Comparison of ENCODE assay signal across 1 cellular context in genomic region chr11:8688414-8689362, GRCh38.
TF ChIP-seq lines count a peak whose summit lies in the region.

No MANE protein-coding gene starts in this region.

TF ChIP-seq in HepG2, 621 proteins besides CTCF, POLR2A, EP300 and RAD21 (continued from another document and continues in another):
- TF ChIP-seq ZNF407 (CRISPR knock-in tag; IDR thresholded peaks at IDR 0.05; ENCODE audit: not compliant biosample characterization), result peak; percentile 58
- TF ChIP-seq ZNF572 (CRISPR knock-in tag; IDR thresholded peaks at IDR 0.05), result no peak
- TF ChIP-seq ZNF619 (CRISPR knock-in tag; IDR thresholded peaks at IDR 0.05), result peak; percentile 63; the same call in 1 of the 2 replicates
- no peak for TF ChIP-seq ZNF30 (CRISPR knock-in tag; IDR thresholded peaks at IDR 0.05)
- no peak for TF ChIP-seq ZNF720 (CRISPR knock-in tag; IDR thresholded peaks at IDR 0.05)
- TF ChIP-seq SALL1 (CRISPR knock-in tag; IDR thresholded peaks at IDR 0.05), result peak; percentile 85
- no peak for TF ChIP-seq EZH2 (conservative IDR thresholded peaks at IDR 0.05; ENCODE audit: low read depth, low read length)
- no peak; the same call in 1 of the 2 replicates for TF ChIP-seq TOE1 (CRISPR knock-in tag; IDR thresholded peaks at IDR 0.05)
- TF ChIP-seq IRF2 (CRISPR knock-in tag; IDR thresholded peaks at IDR 0.05), result peak; percentile 93; the same call in 1 of the 2 replicates
- peak; percentile 75; the same call in 1 of the 2 replicates for TF ChIP-seq E2F1 (CRISPR knock-in tag; IDR thresholded peaks at IDR 0.05)
- no peak for TF ChIP-seq TRIM24 (CRISPR knock-in tag; IDR thresholded peaks at IDR 0.05)
- TF ChIP-seq SRF (IDR thresholded peaks at IDR 0.05; ENCODE audit: low read depth, low read length), result no peak
- peak; percentile 75 for TF ChIP-seq ISL2 (CRISPR knock-in tag; IDR thresholded peaks at IDR 0.05)
- no peak; the same call in 1 of the 2 replicates for TF ChIP-seq ZNF652 (CRISPR knock-in tag; IDR thresholded peaks at IDR 0.05; ENCODE audit: borderline replicate concordance, low read depth)
- TF ChIP-seq KLF6 (CRISPR knock-in tag; IDR thresholded peaks at IDR 0.05), result no peak
- TF ChIP-seq WIZ (CRISPR knock-in tag; IDR thresholded peaks at IDR 0.05), result no peak
- peak; percentile 91 for TF ChIP-seq ZNF605 (CRISPR knock-in tag; IDR thresholded peaks at IDR 0.05)
- TF ChIP-seq HNRNPUL1 (IDR thresholded peaks at IDR 0.05; ENCODE audit: low read depth, low read length), result no peak
- no peak for TF ChIP-seq FOXA1 (IDR thresholded peaks at IDR 0.05)
- peak; percentile 58; the same call in 1 of the 2 replicates for TF ChIP-seq FOXA1 (CRISPR knock-in tag; IDR thresholded peaks at IDR 0.05)
- TF ChIP-seq TEAD3 (CRISPR knock-in tag; optimal IDR thresholded peaks at IDR 0.05; ENCODE audit: borderline replicate concordance), result peak; percentile 86
- peak; percentile 76; the same call in 1 of the 2 replicates for TF ChIP-seq KDM5B (CRISPR knock-in tag; IDR thresholded peaks at IDR 0.05; ENCODE audit: borderline replicate concordance)
- TF ChIP-seq GATAD1 (CRISPR knock-in tag; IDR thresholded peaks at IDR 0.05), result peak; percentile 93
- peak; percentile 60; the same call in 1 of the 2 replicates for TF ChIP-seq ZNF615 (CRISPR knock-in tag; IDR thresholded peaks at IDR 0.05; ENCODE audit: borderline replicate concordance)
- peak; percentile 86; the same call in 1 of the 2 replicates for TF ChIP-seq ZNF34 (CRISPR knock-in tag; IDR thresholded peaks at IDR 0.05; ENCODE audit: borderline replicate concordance)
- peak; percentile 74; the same call in 1 of the 2 replicates for TF ChIP-seq ZNF740 (CRISPR knock-in tag; IDR thresholded peaks at IDR 0.05)
- TF ChIP-seq ZNF879 (CRISPR knock-in tag; IDR thresholded peaks at IDR 0.05), result no peak
- TF ChIP-seq CC2D1A (CRISPR knock-in tag; IDR thresholded peaks at IDR 0.05), result no peak
- 0 out of 2 replicates have a peak, but pooled peaks have one; percentile 40 for TF ChIP-seq FOXM1 (CRISPR knock-in tag; IDR thresholded peaks at IDR 0.05)
- no peak; the same call in 1 of the 2 replicates for TF ChIP-seq ZNF414 (CRISPR knock-in tag; IDR thresholded peaks at IDR 0.05)
- TF ChIP-seq DRAP1 (CRISPR knock-in tag; IDR thresholded peaks at IDR 0.05), result peak; percentile 46
- peak; percentile 90 for TF ChIP-seq ZNF543 (CRISPR knock-in tag; IDR thresholded peaks at IDR 0.05)
- TF ChIP-seq EHMT2 (IDR thresholded peaks at IDR 0.05; ENCODE audit: borderline replicate concordance, low read depth, low read length), result no peak
- TF ChIP-seq TBX2 (CRISPR knock-in tag; IDR thresholded peaks at IDR 0.05; ENCODE audit: borderline replicate concordance), result peak; percentile 77
- no peak for TF ChIP-seq ZBTB44 (CRISPR knock-in tag; IDR thresholded peaks at IDR 0.05)
- no peak for TF ChIP-seq PBX2 (CRISPR knock-in tag; IDR thresholded peaks at IDR 0.05)
- TF ChIP-seq FOXO1 (CRISPR knock-in tag; IDR thresholded peaks at IDR 0.05), result peak; percentile 29; the same call in 1 of the 2 replicates
- peak; percentile 18; the same call in 1 of the 2 replicates for TF ChIP-seq RERE (CRISPR knock-in tag; IDR thresholded peaks at IDR 0.05; ENCODE audit: low read depth)
- no peak for TF ChIP-seq KDM1A (CRISPR knock-in tag; IDR thresholded peaks at IDR 0.05)
- TF ChIP-seq SNRNP70 (IDR thresholded peaks at IDR 0.05; ENCODE audit: low read depth, low read length), result no peak
- TF ChIP-seq SATB2 (CRISPR knock-in tag; IDR thresholded peaks at IDR 0.05), result 0 out of 2 replicates have a peak, but pooled peaks have one; percentile 58
- TF ChIP-seq CBX2 (IDR thresholded peaks at IDR 0.05; ENCODE audit: low read depth, low read length), result no peak
- TF ChIP-seq CBX2 (CRISPR knock-in tag; IDR thresholded peaks at IDR 0.05; ENCODE audit: low read depth), result no peak
- no peak for TF ChIP-seq ZNF569 (CRISPR knock-in tag; IDR thresholded peaks at IDR 0.05; ENCODE audit: borderline replicate concordance)
- peak; percentile 100 for TF ChIP-seq RBM22 (optimal IDR thresholded peaks at IDR 0.05; ENCODE audit: low read length)
